9 cellular contexts compared by ENCODE assay signal in genomic region chr3:71131385-71131871, GRCh38.
DNase-seq lines count a peak whose midpoint lies in the region; ATAC-seq and TF ChIP-seq lines count a peak whose summit lies in the region.
"Had no signal": no experiment of that assay in that cellular context is flagged by ENCODE, and none has a peak within 500 bp of the region (broad histone marks: within the 10 kb centered on the region; RNA-seq: fewer than 3 reads in every experiment).

No MANE protein-coding gene starts in this region.

- peaks cover 68% of the 10 kb centered on the region for H3K4me1 Mint-ChIP-seq in activated naive CD4-positive, alpha-beta T cell treated with anti-CD3 and anti-CD28 coated beads for 36 hours (ENCODE audit: low read depth)

- TF ChIP-seq CTCF in tibial artery (IDR thresholded peaks at IDR 0.05): no peak

- H3K27me3 Mint-ChIP-seq in activated naive CD4-positive, alpha-beta T cell treated with anti-CD3 and anti-CD28 coated beads for 36 hours (ENCODE audit: low read depth): no peaks in the 10 kb centered on the region

- no peaks in the 10 kb centered on the region for H3K27me3 ChIP-seq in mucosa of stomach (ENCODE audit: control insufficient read depth, insufficient read depth, low read length)
- no peaks in the 10 kb centered on the region for H3K27me3 ChIP-seq in tibial artery

- no peak for DNase-seq in activated naive CD4-positive, alpha-beta T cell treated with anti-CD3 and anti-CD28 coated beads for 36 hours
- no peak for DNase-seq in activated naive CD4-positive, alpha-beta T cell treated with anti-CD3 and anti-CD28 coated beads, Interleukin-2, amount 50 U/mL, for 16 hours
- DNase-seq in tibial artery (no peak), NCI-H2081 treated with DMSO at 0.1 percent for 48 hours (lab: John Stamatoyannopoulos, UW) (no peak)
- DNase-seq: NCI-H1436 treated with DMSO at 0.1 percent for 48 hours had no signal

- no peaks in the 10 kb centered on the region for H3K36me3 Mint-ChIP-seq in activated naive CD4-positive, alpha-beta T cell treated with anti-CD3 and anti-CD28 coated beads for 36 hours (ENCODE audit: low read depth)

- H3K4me3 ChIP-seq in mucosa of stomach (ENCODE audit: low read length) (no peak overlapping the region), tibial artery (peak overlapping the region; percentile 59 to 62)

- H3K36me3 ChIP-seq in mucosa of stomach (ENCODE audit: control insufficient read depth, insufficient read depth, low read length) (no peaks in the 10 kb centered on the region), tibial artery (no peaks in the 10 kb centered on the region)

- H3K27ac ChIP-seq in angular gyrus (ENCODE audit: low read depth, low read length) (peak overlapping the region; percentile 44), tibial artery (peak overlapping the region; percentile 84 to 89)

- H3K9ac ChIP-seq in mucosa of stomach (ENCODE audit: low read length): peak overlapping the region; percentile 87

- H3K9me3 ChIP-seq in mucosa of stomach (ENCODE audit: control insufficient read depth, low read length) (no peaks in the 10 kb centered on the region), tibial artery (no peaks in the 10 kb centered on the region)

- no peak for ATAC-seq in activated CD4-positive, CD25-positive, alpha-beta regulatory T cell treated with anti-CD3 and anti-CD28 coated beads, Interleukin-2, amount 50 U/mL, for 24 hours
- no peak for ATAC-seq in HG03175 (IDR thresholded peaks at IDR 0.05; ENCODE audit: unreplicated experiment)

- CTCF ChIA-PET in activated naive CD4-positive, alpha-beta T cell treated with anti-CD3 and anti-CD28 coated beads for 36 hours (lab: Charles Lee): interaction anchor here (0.6 to 1.7 kb wide), 11 partner anchors 10 to 315 kb away, joined by 3 to 7 read pairs (median 4); no protein-coding TSS in a partner anchor

- H3K4me3 Mint-ChIP-seq in activated naive CD4-positive, alpha-beta T cell treated with anti-CD3 and anti-CD28 coated beads for 36 hours: peak overlapping the region; percentile 88

- no peaks in the 10 kb centered on the region for H3K9me3 Mint-ChIP-seq in activated naive CD4-positive, alpha-beta T cell treated with anti-CD3 and anti-CD28 coated beads for 36 hours

- peak overlapping the region; percentile 96 for H3K27ac Mint-ChIP-seq in activated naive CD4-positive, alpha-beta T cell treated with anti-CD3 and anti-CD28 coated beads for 36 hours

- intact Hi-C loops in activated naive CD4-positive, alpha-beta T cell treated with anti-CD3 and anti-CD28 coated beads for 36 hours (cut with micrococcal nuclease): loop anchor here (2.0 kb wide), 1 partner anchor 451 kb away; the partner anchor contains the start of gene FOXP1
- intact Hi-C loops in tibial artery (cut with DNase I; ENCODE audit: low total_unique reads): loop anchor here (2.0 to 5.0 kb wide), 3 partner anchors 33 to 111 kb away; no protein-coding TSS in a partner anchor

- H3K4me1 ChIP-seq in mucosa of stomach (ENCODE audit: control insufficient read depth, insufficient read depth, low read length) (peaks cover 56% of the 10 kb centered on the region), tibial artery (peaks cover 0 to 79% (median 37%) of the 10 kb centered on the region in 4 donors)
